Comparison of ENCODE assay signal across 10 cellular contexts in genomic region chr10:69088471-69088769, GRCh38. TPM values are rescaled to one million over a fixed set of nuclear protein-coding genes. Genes with fewer than 3 reads are reported as not detected.
DNase-seq lines count a peak whose midpoint lies in the region; ATAC-seq and TF ChIP-seq lines count a peak whose summit lies in the region.
"Had no signal": no experiment of that assay in that cellular context is flagged by ENCODE, and none has a peak within 500 bp of the region (broad histone marks: within the 10 kb centered on the region; RNA-seq: fewer than 3 reads in every experiment).

No MANE protein-coding gene starts in this region.

- H3K9me3 ChIP-seq in right cardiac atrium (ENCODE audit: control insufficient read depth, low read length) = no peaks in the 10 kb centered on the region
- H3K9me3 ChIP-seq in upper lobe of right lung = no peaks in the 10 kb centered on the region

- 59% methylated on average over 3 of the region's 3 CpGs for WGBS in right cardiac atrium
- WGBS in lower leg skin, 2 donors = 63 to 65% methylated on average over 3 of the region's 3 CpGs

- H3K4me1 ChIP-seq in right cardiac atrium (ENCODE audit: control insufficient read depth, insufficient read depth, low read length) (peaks cover 8% of the 10 kb centered on the region), upper lobe of right lung (peaks cover 19% of the 10 kb centered on the region)

- H3K27me3 Mint-ChIP-seq in activated naive CD8-positive, alpha-beta T cell = no peaks in the 10 kb centered on the region

- H3K4me1 Mint-ChIP-seq in activated naive CD8-positive, alpha-beta T cell (ENCODE audit: low read depth) = peaks cover 61% of the 10 kb centered on the region

- in situ Hi-C loops in G401 (cut with HindIII; ENCODE audit: low sequenced_read_pairs) = no loop called here

- peak overlapping the region; percentile 91 for H3K4me3 ChIP-seq in right cardiac atrium (ENCODE audit: low read length)
- H3K4me3 ChIP-seq in lower leg skin (ENCODE audit: low read depth, poor library complexity, severe bottlenecking) = peak overlapping the region; percentile 24
- H3K4me3 ChIP-seq in upper lobe of right lung = peak overlapping the region; percentile 58

- intact Hi-C loops in right cardiac atrium (cut with DNase I) (no loop called here), cardiac septum (cut with DNase I) (no loop called here), lower leg skin (cut with DNase I; ENCODE audit: low total_unique reads) (no loop called here), upper lobe of right lung (cut with DNase I) (no loop called here)

- DNase-seq in right cardiac atrium (no peak), cardiac septum (ENCODE audit: low spot score) (no peak), lower leg skin (ENCODE audit: low spot score in 2 of 2) (no peak), upper lobe of right lung (no peak), occipital lobe (lab: John Stamatoyannopoulos, UW) (no peak), G401 (ENCODE audit: low spot score) (no peak), Kasumi-1 (lab: John Stamatoyannopoulos, UW) (no peak)
- DNase-seq: DMS79, NCI-H1105 treated with DMSO at 0.1 percent for 48 hours had no signal

- H3K27me3 ChIP-seq in right cardiac atrium (ENCODE audit: control insufficient read depth, insufficient read depth) (no peaks in the 10 kb centered on the region), upper lobe of right lung (no peaks in the 10 kb centered on the region)

- H3K36me3 ChIP-seq in upper lobe of right lung = no peaks in the 10 kb centered on the region

- ATAC-seq in right cardiac atrium (no peak), upper lobe of right lung (no peak)

- H3K27ac ChIP-seq in right cardiac atrium (ENCODE audit: low read length) (peak overlapping the region; percentile 94), upper lobe of right lung (peak overlapping the region; percentile 95)

- TF ChIP-seq CTCF in lower leg skin (IDR thresholded peaks at IDR 0.05) (no peak), upper lobe of right lung (IDR thresholded peaks at IDR 0.05) (no peak)

- peak overlapping the region; percentile 96 for H3K4me3 Mint-ChIP-seq in activated naive CD8-positive, alpha-beta T cell

- peaks cover 20% of the 10 kb centered on the region for H3K36me3 Mint-ChIP-seq in activated naive CD8-positive, alpha-beta T cell

- no peak for TF ChIP-seq POLR2A in lower leg skin (IDR thresholded peaks at IDR 0.05)

- peak overlapping the region; percentile 99 for H3K27ac Mint-ChIP-seq in activated naive CD8-positive, alpha-beta T cell

- no peaks in the 10 kb centered on the region for H3K9me3 Mint-ChIP-seq in activated naive CD8-positive, alpha-beta T cell (ENCODE audit: low read depth)

RNA-seq across cellular contexts. Expression of gene SRGN, which starts 0.5 kb away (rescaled TPM):
- total RNA-seq in right cardiac atrium (100 to 1,000 TPM in 1 of 4 donors, 10 to 100 TPM in 3; 53.4 to 102 (median 76.8) TPM), cardiac septum (52.1 TPM), lower leg skin (10 to 100 TPM; 20.6 to 39.6 (median 24.1) TPM), upper lobe of right lung (225 TPM), occipital lobe (24.8 TPM)
- polyA plus RNA-seq in right cardiac atrium = 69.5 TPM
- total RNA-seq in G401 (2014; rRNA removed; shearing (Covaris generic)) = 0.34 and 0.43 TPM in 2 replicates

RNA-seq across cellular contexts. Expression of gene VPS26A, which starts 35.6 kb away (rescaled TPM):
- total RNA-seq in right cardiac atrium (10 to 100 TPM; 29.6 to 40.8 (median 38.7) TPM), cardiac septum (31.7 TPM), lower leg skin (10 to 100 TPM; 32.3 to 36.3 (median 34.0) TPM), upper lobe of right lung (51.5 TPM), occipital lobe (56.6 TPM)
- polyA plus RNA-seq in right cardiac atrium = 19.7 TPM
- 23.9 and 29.7 TPM in 2 replicates for total RNA-seq in G401 (2014; rRNA removed; shearing (Covaris generic))

Comparison
In these comparisons a context has a peak if more than half of its experiments do, and no peak if none do; other contexts are left out.
1. H3K4me3 ChIP-seq: peak in every context shown above with its lines; median percentile 91 in right cardiac atrium; 58 in upper lobe of right lung; 24 in lower leg skin.
2. RNA of gene SRGN, which starts 0.5 kb away (total RNA-seq): 225 TPM in upper lobe of right lung (single experiment), 53.4 to 102 TPM in right cardiac atrium, 52.1 TPM in cardiac septum (single experiment), 20.6 to 39.6 TPM in lower leg skin and 24.8 TPM in occipital lobe (single experiment); 0.34 to 0.43 TPM in G401; every median in the first group is over 10 times any median in the second.